In genomic region chr9:12775373-12775962, GRCh38 we compare ENCODE assay signal across 8 cellular contexts.
A peak's percentile ranks its signal among the peaks of the same experiment; 100 is the strongest.
DNase-seq lines count a peak whose midpoint lies in the region; ATAC-seq lines count a peak whose summit lies in the region.

No MANE protein-coding gene starts in this region.

- peaks cover 26% of the 10 kb centered on the region for H3K27me3 ChIP-seq in iPS-18a (ENCODE audit: control insufficient read depth, insufficient read depth, low read length)

- H3K4me1 Mint-ChIP-seq in activated T-cell treated with anti-CD3 and anti-CD28 coated beads, Interleukin-2, amount 50 U/mL, for 24 hours (ENCODE audit: low read depth), result peaks cover 4% of the 10 kb centered on the region

- no peaks in the 10 kb centered on the region for H3K36me3 Mint-ChIP-seq in activated T-cell treated with anti-CD3 and anti-CD28 coated beads, Interleukin-2, amount 50 U/mL, for 24 hours (ENCODE audit: low read depth)

- no peak overlapping the region for H3K27ac Mint-ChIP-seq in activated T-cell treated with anti-CD3 and anti-CD28 coated beads, Interleukin-2, amount 50 U/mL, for 24 hours

- H3K4me3 Mint-ChIP-seq in activated T-cell treated with anti-CD3 and anti-CD28 coated beads, Interleukin-2, amount 50 U/mL, for 24 hours, result no peak overlapping the region

- H3K4me3 ChIP-seq in iPS-18a (ENCODE audit: low read length) (peak overlapping the region; percentile 76), skin epidermis (peak overlapping the region; percentile 42 to 73 (median 56))

- no peaks in the 10 kb centered on the region for H3K9me3 ChIP-seq in iPS-18a (ENCODE audit: control insufficient read depth, low read depth, low read length)

- peaks cover 5% of the 10 kb centered on the region for H3K4me1 ChIP-seq in iPS-18a (ENCODE audit: control insufficient read depth, low read depth, low read length)

- H3K9ac ChIP-seq in iPS-18a (ENCODE audit: low read length), result no peak overlapping the region

- H3K9me3 Mint-ChIP-seq in activated T-cell treated with anti-CD3 and anti-CD28 coated beads, Interleukin-2, amount 50 U/mL, for 24 hours, result peaks cover 2% of the 10 kb centered on the region

- peak; percentile 29 for ATAC-seq in HG03159 (IDR thresholded peaks at IDR 0.05; ENCODE audit: unreplicated experiment)

- DNase-seq in EL (peak; percentile 24), amygdala (lab: John Stamatoyannopoulos, UW) (peak in 38 of 56 donors; percentile 19 to 85 (median 56)), AG08395 (ENCODE audit: low spot score) (no peak)
- DNase-seq in activated CD4-positive, alpha-beta T cell treated with anti-CD3 and anti-CD28 coated beads, Interleukin-2, amount 50 U/mL, for 1 hour, result no peak
- no peak for DNase-seq in activated T-cell treated with anti-CD3 and anti-CD28 coated beads, Interleukin-2, amount 50 U/mL, for 24 hours

- H3K27ac ChIP-seq in iPS-18a (ENCODE audit: low read length) (no peak overlapping the region), skin epidermis (peak overlapping the region; percentile 35 to 96 (median 84))

- H3K36me3 ChIP-seq in iPS-18a (ENCODE audit: control insufficient read depth, low read depth, low read length), result no peaks in the 10 kb centered on the region

- H3K27me3 Mint-ChIP-seq in activated T-cell treated with anti-CD3 and anti-CD28 coated beads, Interleukin-2, amount 50 U/mL, for 24 hours, result peaks cover 27% of the 10 kb centered on the region

Comparison
In these comparisons a context has a peak if more than half of its experiments do, and no peak if none do; other contexts are left out.
1. DNase-seq: peak in EL (single experiment) and amygdala (38 of 56); none in AG08395 (single experiment), activated CD4-positive, alpha-beta T cell treated with anti-CD3 and anti-CD28 coated beads, Interleukin-2, amount 50 U/mL, for 1 hour (single experiment) and activated T-cell treated with anti-CD3 and anti-CD28 coated beads, Interleukin-2, amount 50 U/mL, for 24 hours (single experiment).